In genomic region chr3:69353088-69353478, GRCh38 we compare ENCODE assay signal across 12 cellular contexts. TPM values are rescaled to one million over a fixed set of nuclear protein-coding genes. Genes with fewer than 3 reads are reported as not detected.
A peak's percentile ranks its signal among the peaks of the same experiment; 100 is the strongest.
DNase-seq lines count a peak whose midpoint lies in the region; ATAC-seq, FAIRE-seq and TF ChIP-seq lines count a peak whose summit lies in the region.
"Had no signal": no experiment of that assay in that cellular context is flagged by ENCODE, and none has a peak within 500 bp of the region (broad histone marks: within the 10 kb centered on the region; RNA-seq: fewer than 3 reads in every experiment).

No MANE protein-coding gene starts in this region.

- no peak for FAIRE-seq in HepG2 (lab: Jason Lieb, UNC)
- FAIRE-seq: small intestine had no signal

- DNase-seq in HepG2 (ENCODE audit: low spot score) (no peak), natural killer cell (no peak), OCI-M1 (lab: John Stamatoyannopoulos, UW) (no peak)
- DNase-seq: MM.1S, NCI-H2227 treated with DMSO at 0.1 percent for 48 hours, small intestine had no signal

- no peaks in the 10 kb centered on the region for H3K9me3 Mint-ChIP-seq in natural killer cell

- peak overlapping the region; percentile 86 for H3K4me3 Mint-ChIP-seq in natural killer cell
- H3K4me3 Mint-ChIP-seq: brain had no signal

- no peaks in the 10 kb centered on the region for H3K4me1 ChIP-seq in liver (ENCODE audit: control insufficient read depth in 4 of 4, insufficient read depth in 4 of 4, low read length in 3 of 4)
- no peaks in the 10 kb centered on the region for H3K4me1 ChIP-seq in HepG2 (ENCODE audit: insufficient read depth, low read length)

- no peaks in the 10 kb centered on the region for H4K20me1 ChIP-seq in HepG2 (ENCODE audit: insufficient read depth, low read length)

- no peak for TF ChIP-seq POLR2A in HepG2 (IDR thresholded peaks at IDR 0.05; ENCODE audit: insufficient read depth in 1 of 2, low read depth in 2 of 2, low read length in 2 of 2)

- peak overlapping the region in 1 of 2 donors; percentile 65 for H3K27ac Mint-ChIP-seq in natural killer cell
- H3K27ac Mint-ChIP-seq: brain had no signal

- ATAC-seq in HepG2 (no peak), natural killer cell (no peak), HG02938 (IDR thresholded peaks at IDR 0.05; ENCODE audit: unreplicated experiment) (no peak), HG03280 (IDR thresholded peaks at IDR 0.05; ENCODE audit: unreplicated experiment) (no peak), HG03196 (IDR thresholded peaks at IDR 0.05; ENCODE audit: unreplicated experiment) (no peak)

- 50% methylated on average over 4 of the region's 4 CpGs for WGBS in liver
- 13% methylated on average over 4 of the region's 4 CpGs for WGBS in HepG2 (ENCODE audit: low lambda C conversion rate)

- TF ChIP-seq EP300 in HepG2 (IDR thresholded peaks at IDR 0.05; ENCODE audit: low read depth in 2 of 2, low read length in 2 of 2) (no peak), HepG2 (CRISPR knock-in tag; IDR thresholded peaks at IDR 0.05; ENCODE audit: borderline replicate concordance) (no peak)

- CTCF ChIA-PET in HepG2 (lab: Yijun Ruan, JAX; ENCODE audit: low intra/inter-chr PET ratio, low total read pairs), result no interaction called here

- in situ Hi-C loops in HepG2 (cut with HindIII; ENCODE audit: extremely low pct_ligation_motif_present, low pct_unique_long_range_greater_than_20kb), result no loop called here

- H3K4me2 ChIP-seq in HepG2 (ENCODE audit: low read depth, low read length), result no peak overlapping the region

- H3K27me3 ChIP-seq in liver (ENCODE audit: control insufficient read depth in 4 of 4, insufficient read depth in 4 of 4, low read length in 3 of 4), result no peaks in the 10 kb centered on the region
- H3K27me3 ChIP-seq in HepG2 (ENCODE audit: control insufficient read depth in 1 of 2, insufficient read depth in 2 of 2, low read length in 2 of 2), result peaks cover 0 to 4% of the 10 kb centered on the region in 2 experiments; a peak in 1 of 5 replicates

- H3K4me3 ChIP-seq in liver (ENCODE audit: low read depth in 1 of 3, low read length in 3 of 3) (peak overlapping the region in 1 of 3 donors; percentile 20), HepG2 (replicated peaks in 1 of 3; ENCODE audit: insufficient read depth in 1 of 3, low read depth in 2 of 3, low read length in 3 of 3) (no peak overlapping the region)

- no TSS peak for BruUV-seq in HepG2 (replicated peaks; lab: Mats Ljungman, UMichigan)

- H3K27me3 Mint-ChIP-seq in natural killer cell (ENCODE audit: low read depth in 2 of 2), result peaks cover 12 to 18% of the 10 kb centered on the region in 2 donors
- H3K27me3 Mint-ChIP-seq: brain had no signal

- H3K27ac ChIP-seq in liver (ENCODE audit: low read depth in 1 of 2, low read length in 2 of 2), result peak overlapping the region; percentile 68 to 76
- no peak overlapping the region for H3K27ac ChIP-seq in HepG2 (ENCODE audit: extremely low read length, insufficient read depth, low read length)
- H3K27ac ChIP-seq in cingulate gyrus (ENCODE audit: low read depth, low read length), result peak overlapping the region; percentile 35

- intact Hi-C loops in HepG2 (cut with micrococcal nuclease; ENCODE audit: unreplicated experiment), result no loop called here
- intact Hi-C loops in natural killer cell (cut with micrococcal nuclease), result no loop called here

- peak overlapping the region in 1 of 2 donors; percentile 10 for H3K9ac ChIP-seq in liver (ENCODE audit: low read depth in 1 of 2, low read length in 2 of 2)
- no peak overlapping the region for H3K9ac ChIP-seq in HepG2 (ENCODE audit: insufficient read depth, low read depth, low read length)

- TF ChIP-seq RAD21 in liver (IDR thresholded peaks at IDR 0.05), result no peak
- no peak for TF ChIP-seq RAD21 in HepG2 (CRISPR knock-in tag; IDR thresholded peaks at IDR 0.05)

- no peaks in the 10 kb centered on the region for H3K36me3 Mint-ChIP-seq in natural killer cell
- H3K36me3 Mint-ChIP-seq: brain had no signal

- H3K9me3 ChIP-seq in liver (ENCODE audit: control insufficient read depth in 4 of 4, low read length in 3 of 4), result no peaks in the 10 kb centered on the region
- no peaks in the 10 kb centered on the region for H3K9me3 ChIP-seq in HepG2 (ENCODE audit: low read length)

- no peaks in the 10 kb centered on the region for H3K79me2 ChIP-seq in HepG2 (ENCODE audit: insufficient read depth, low read length)

- POLR2A ChIA-PET in HepG2 (lab: Yijun Ruan, JAX), result no interaction called here

- no peaks in the 10 kb centered on the region for H3K36me3 ChIP-seq in liver (ENCODE audit: control insufficient read depth in 4 of 4, insufficient read depth in 3 of 4, low read depth in 1 of 4, low read length in 3 of 4)
- H3K36me3 ChIP-seq in HepG2 (replicated peaks in 1 of 2; ENCODE audit: control insufficient read depth in 1 of 2, insufficient read depth in 2 of 2, low read length in 2 of 2), result no peaks in the 10 kb centered on the region

- no peak for TF ChIP-seq CTCF in liver (IDR thresholded peaks at IDR 0.05; ENCODE audit: low read depth, low read length, missing input control)
- no peak for TF ChIP-seq CTCF in HepG2 (CRISPR knock-in tag; IDR thresholded peaks at IDR 0.05)
- TF ChIP-seq CTCF in natural killer cell (IDR thresholded peaks at IDR 0.05), result no peak

- peaks cover 19 to 21% of the 10 kb centered on the region in 2 donors for H3K4me1 Mint-ChIP-seq in natural killer cell

- no peak overlapping the region for H2AFZ ChIP-seq in HepG2 (ENCODE audit: low read length)

TF ChIP-seq in liver, 16 proteins besides CTCF, POLR2A, EP300 and RAD21 (continues in another document):
- TF ChIP-seq GABPA (IDR thresholded peaks at IDR 0.05 in 1 of 2, conservative IDR thresholded peaks at IDR 0.05 in 1 of 2), result no peak
- no peak for TF ChIP-seq SP1 (IDR thresholded peaks at IDR 0.05)

TF ChIP-seq in HepG2, 621 proteins besides CTCF, POLR2A, EP300 and RAD21 (continues in another document):
- TF ChIP-seq, protein P1, sequence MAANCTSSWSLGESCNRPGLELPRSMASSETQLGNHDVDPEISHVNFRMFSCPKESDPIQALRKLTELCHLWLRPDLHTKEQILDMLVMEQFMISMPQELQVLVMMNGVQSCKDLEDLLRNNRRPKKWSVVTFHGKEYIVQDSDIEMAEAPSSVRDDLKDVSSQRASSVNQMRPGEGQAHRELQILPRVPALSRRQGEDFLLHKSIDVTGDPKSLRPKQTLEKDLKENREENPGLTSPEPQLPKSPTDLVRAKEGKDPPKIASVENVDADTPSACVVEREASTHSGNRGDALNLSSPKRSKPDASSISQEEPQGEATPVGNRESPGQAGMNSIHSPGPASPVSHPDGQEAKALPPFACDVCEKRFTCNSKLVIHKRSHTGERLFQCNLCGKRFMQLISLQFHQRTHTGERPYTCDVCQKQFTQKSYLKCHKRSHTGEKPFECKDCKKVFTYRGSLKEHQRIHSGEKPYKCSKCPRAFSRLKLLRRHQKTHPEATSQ (CRISPR knock-in tag; IDR thresholded peaks at IDR 0.05; ENCODE audit: borderline replicate concordance), result no peak
- TF ChIP-seq BCLAF1 (IDR thresholded peaks at IDR 0.05), result no peak
- no peak for TF ChIP-seq DMAP1 (CRISPR knock-in tag; IDR thresholded peaks at IDR 0.05)
- TF ChIP-seq CREM (IDR thresholded peaks at IDR 0.05), result no peak
- no peak for TF ChIP-seq CREM (CRISPR knock-in tag; IDR thresholded peaks at IDR 0.05)
- TF ChIP-seq ZNF776 (CRISPR knock-in tag; IDR thresholded peaks at IDR 0.05), result no peak

RNA-seq across cellular contexts. Expression of gene FRMD4B, which starts 32.8 kb away (rescaled TPM):
- total RNA-seq in liver, result 10 to 100 TPM; 22.5 to 22.6 TPM
- polyA plus RNA-seq in liver, result 1 to 10 TPM; 7.3 to 7.6 TPM
- total RNA-seq in HepG2 (2016; rRNA removed; fragmentation: Illumina TruSeq; extraction: Trizol), result 3.3 and 4.4 TPM in 2 replicates
- total RNA-seq in HepG2 (2016; cell fraction: cytosol; rRNA removed; fragmentation: Illumina TruSeq; extraction: Trizol; ENCODE audit: low read depth), result 0.09 and 0.40 TPM in 2 replicates
- total RNA-seq in HepG2 (2016; cell fraction: insoluble cytoplasmic fraction; rRNA removed; fragmentation: Illumina TruSeq; extraction: Trizol), result 2.1 and 3.5 TPM in 2 replicates
- total RNA-seq in HepG2 (2016; cell fraction: membrane; rRNA removed; fragmentation: Illumina TruSeq; extraction: Trizol), result 0.93 and 1.0 TPM in 2 replicates
- total RNA-seq in HepG2 (2016; cell fraction: nucleus; rRNA removed; fragmentation: Illumina TruSeq; extraction: Trizol), result 3.7 and 5.7 TPM in 2 replicates
- 2.4 and 3.0 TPM in 2 replicates for polyA plus RNA-seq in HepG2 (2011; rRNA removed)
- polyA plus RNA-seq in HepG2 (2011; cell fraction: cytosol; rRNA removed), result 2.7 and 2.9 TPM in 2 replicates
- polyA plus RNA-seq in HepG2 (2011; cell fraction: nucleus; rRNA removed), result 3.7 and 4.1 TPM in 2 replicates
- 1.4 and 1.6 TPM in 2 replicates for polyA plus RNA-seq in HepG2 (2012)
- polyA plus RNA-seq in HepG2 (2016; cell fraction: cytosol; fragmentation: Illumina TruSeq; extraction: Trizol; ENCODE audit: low read depth), result 0.03 and 0.06 TPM in 2 replicates
- 1.5 and 2.2 TPM in 2 replicates for polyA plus RNA-seq in HepG2 (2016; cell fraction: insoluble cytoplasmic fraction; fragmentation: Illumina TruSeq; extraction: Trizol; ENCODE audit: low read depth)
- 0.22 and 0.40 TPM in 2 replicates for polyA plus RNA-seq in HepG2 (2016; cell fraction: membrane; fragmentation: Illumina TruSeq; extraction: Trizol; ENCODE audit: low read depth)
- polyA plus RNA-seq in HepG2 (2016; cell fraction: nucleus; fragmentation: Illumina TruSeq; extraction: Trizol; ENCODE audit: insufficient read depth, low read depth), result 1.4 and 2.1 TPM in 2 replicates
- polyA minus RNA-seq in HepG2 (2011; rRNA and poly(A)+ RNA removed; ENCODE audit: low replicate concordance), result 4.1 and 6.9 TPM in 2 replicates
- polyA minus RNA-seq in HepG2 (2011; cell fraction: cytosol; rRNA and poly(A)+ RNA removed), result 1.5 and 1.6 TPM in 2 replicates
- polyA minus RNA-seq in HepG2 (2011; cell fraction: nucleus; rRNA and poly(A)+ RNA removed), result 21.3 and 23.2 TPM in 2 replicates
- total RNA-seq in natural killer cell, result 10 to 100 TPM in 1 of 3 donors, 1 to 10 TPM in 2; 8.5 to 19.8 (median 9.4) TPM
